In the genomic region with DNA sequence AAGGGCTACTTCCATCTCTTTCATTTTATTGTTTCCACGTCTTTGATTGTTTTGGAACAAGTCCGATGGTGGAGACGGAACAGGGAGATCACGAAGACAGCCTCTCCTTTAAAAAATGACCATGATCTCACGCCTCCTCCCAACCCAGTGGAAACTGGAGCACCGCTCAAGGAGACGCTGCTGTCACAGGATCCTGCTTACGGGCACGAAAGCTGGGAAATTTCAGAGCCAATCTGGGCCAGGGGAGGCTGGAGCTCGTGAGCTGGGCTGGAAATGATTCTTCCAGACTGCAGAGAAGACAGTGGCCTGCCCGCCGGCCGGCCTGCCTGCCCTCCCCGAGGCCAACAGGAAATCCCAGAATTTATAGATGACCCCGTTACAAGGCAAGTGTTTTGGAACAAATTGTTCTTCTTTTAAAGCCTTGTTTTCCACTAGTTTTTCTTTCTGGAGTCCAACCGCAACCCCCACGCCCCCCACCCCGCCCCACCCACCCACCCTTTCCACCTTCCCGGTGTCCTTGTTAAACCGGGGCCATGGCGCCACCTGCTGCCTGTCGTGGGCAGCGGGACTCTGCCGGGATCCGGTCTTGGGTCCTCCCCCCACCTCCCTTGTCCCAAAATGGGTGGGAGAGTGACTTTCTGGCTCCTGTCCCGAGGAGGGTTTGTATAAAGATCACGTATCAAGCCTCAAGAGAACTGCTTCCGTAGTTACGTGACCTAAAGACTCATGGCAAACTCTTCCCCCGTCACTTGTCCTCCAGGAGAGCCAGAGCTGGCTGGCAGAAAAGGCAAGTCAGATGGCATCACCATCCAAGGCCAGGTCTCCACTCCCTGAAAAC, we compare ENCODE assay signal across 8 cellular contexts. TPM values are rescaled to one million over a fixed set of nuclear protein-coding genes. Genes with fewer than 3 reads are reported as not detected.
DNase-seq lines count a peak whose midpoint lies in the region; ATAC-seq and TF ChIP-seq lines count a peak whose summit lies in the region.

No MANE protein-coding gene starts in this region.

- H3K36me3 ChIP-seq in PC-9 (ENCODE audit: low read depth) = no peaks in the 10 kb centered on the region
- H3K36me3 ChIP-seq in neuronal stem cell (replicated peaks in 1 of 2; ENCODE audit: control insufficient read depth in 2 of 2, insufficient read depth in 2 of 2, low read length in 2 of 2) = no peaks in the 10 kb centered on the region
- no peaks in the 10 kb centered on the region for H3K36me3 ChIP-seq in stomach

- TF ChIP-seq EP300 in stomach (IDR thresholded peaks at IDR 0.05) = no peak

- H3K14ac ChIP-seq in neuronal stem cell (ENCODE audit: low read length) = no peak overlapping the region

- BruUV-seq in PC-9 (replicated peaks; lab: Mats Ljungman, UMichigan) = no TSS peak

- H3K79me1 ChIP-seq in neuronal stem cell (ENCODE audit: low read depth, low read length) = no peaks in the 10 kb centered on the region

- CTCF ChIA-PET in PC-9 (lab: Charles Lee) = interaction anchor here (0.8 to 0.9 kb wide), 2 partner anchors 320 to 459 kb away, joined by 5 read pairs; no protein-coding TSS in a partner anchor

- no peak overlapping the region for H3K9ac ChIP-seq in neuronal stem cell (ENCODE audit: low read depth, low read length, poor library complexity)

- H3F3A ChIP-seq in PC-9 (ENCODE audit: insufficient read depth, low read depth) = 0 out of 2 replicates have a peak, but pooled peaks cover 6% of the 10 kb centered on the region

- no peak overlapping the region for H3K4me2 ChIP-seq in PC-9
- H3K4me2 ChIP-seq in neuronal stem cell (ENCODE audit: insufficient read depth, low read length, poor library complexity, severe bottlenecking) = peak overlapping the region; percentile 41

- H3K79me2 ChIP-seq in PC-9 (ENCODE audit: low read depth) = no peaks in the 10 kb centered on the region

- intact Hi-C loops in PC-9 (cut with micrococcal nuclease; ENCODE audit: unreplicated experiment) (loop anchor here (2.0 to 10.0 kb wide), 7 partner anchors 58 to 605 kb away; partner anchors contain the start of gene MED13L), stomach (cut with DNase I; ENCODE audit: low total_unique reads) (loop anchor here (5.0 to 10.0 kb wide), 2 partner anchors 322 to 605 kb away; partner anchors contain the start of gene MED13L)

- POLR2A ChIA-PET in PC-9 (lab: Charles Lee; ENCODE audit: unreplicated experiment) = no interaction called here

- H3K18ac ChIP-seq in neuronal stem cell (ENCODE audit: low read length) = peak overlapping the region; percentile 76

- H2BK15ac ChIP-seq in neuronal stem cell (ENCODE audit: low read length) = no peak overlapping the region

- no peak overlapping the region for H2AK5ac ChIP-seq in neuronal stem cell (ENCODE audit: low read depth, low read length)

- H4K91ac ChIP-seq in neuronal stem cell (ENCODE audit: low read depth, low read length, poor library complexity) = no peak overlapping the region

- H3K4ac ChIP-seq in neuronal stem cell (ENCODE audit: low read length) = no peak overlapping the region

- no peak overlapping the region for H2AFZ ChIP-seq in PC-9
- H2AFZ ChIP-seq in neuronal stem cell (ENCODE audit: low read length) = peak overlapping the region; percentile 58

- no peaks in the 10 kb centered on the region for H3K9me2 ChIP-seq in PC-9 (ENCODE audit: insufficient read depth)

- H4K8ac ChIP-seq in neuronal stem cell (ENCODE audit: low read depth, low read length) = no peak overlapping the region

- H3K23ac ChIP-seq in neuronal stem cell (ENCODE audit: low read depth, low read length, poor library complexity) = no peak overlapping the region

- WGBS in neuronal stem cell (ENCODE audit: extremely low coverage in 2 of 2, insufficient read length in 2 of 2, insufficient replicate concordance in 1 of 2), 2 donors = no CpG with 5 or more reads among the region's 30 CpGs
- WGBS in stomach, 5 donors = 8 to 14% (median 11%) methylated on average over 30 of the region's 30 CpGs

- H2BK120ac ChIP-seq in neuronal stem cell (ENCODE audit: low read depth, low read length) = no peak overlapping the region

- peak overlapping the region; percentile 52 for H2BK12ac ChIP-seq in neuronal stem cell (ENCODE audit: low read length)

- H3K27me3 ChIP-seq in PC-9 (ENCODE audit: insufficient read depth, low read depth) = no peaks in the 10 kb centered on the region
- H3K27me3 ChIP-seq in neuronal stem cell (ENCODE audit: control insufficient read depth in 3 of 3, insufficient read depth in 3 of 3, low read depth in 1 of 3, low read length in 3 of 3) = peaks cover 0 to 4% (median 0%) of the 10 kb centered on the region in 3 experiments
- H3K27me3 ChIP-seq in stomach = no peaks in the 10 kb centered on the region

- H3K4me1 ChIP-seq in PC-9 (replicated peaks; ENCODE audit: insufficient read depth) (peaks cover 10% of the 10 kb centered on the region), neuronal stem cell (ENCODE audit: control insufficient read depth in 2 of 2, insufficient read depth in 1 of 2, low read depth in 1 of 2, low read length in 2 of 2) (peaks cover 0 to 9% of the 10 kb centered on the region in 2 donors), stomach (peaks cover 9 to 33% (median 26%) of the 10 kb centered on the region in 4 donors)

- no peaks in the 10 kb centered on the region for H3K9me3 ChIP-seq in PC-9 (ENCODE audit: insufficient read depth, low read depth)
- H3K9me3 ChIP-seq in neuronal stem cell (replicated peaks in 1 of 2; ENCODE audit: control insufficient read depth in 2 of 2, insufficient read depth in 1 of 2, low read depth in 1 of 2, low read length in 2 of 2) = no peaks in the 10 kb centered on the region
- no peaks in the 10 kb centered on the region for H3K9me3 ChIP-seq in stomach

- H2BK5ac ChIP-seq in neuronal stem cell (ENCODE audit: low read length) = no peak overlapping the region

- no peak for TF ChIP-seq POLR2A in stomach (IDR thresholded peaks at IDR 0.05)

- DNase-seq in NCI-H748 (lab: John Stamatoyannopoulos, UW; ENCODE audit: unreplicated experiment) = peak; percentile 24
- no peak for DNase-seq in NCI-H748 treated with DMSO at 0.1 percent for 48 hours (lab: John Stamatoyannopoulos, UW)
- peak in 1 of 2 experiments; percentile 55 for DNase-seq in PC-9
- DNase-seq in activated effector memory CD4-positive, alpha-beta T cell treated with anti-CD3 and anti-CD28 coated beads, Interleukin-2, amount 50 U/mL, for 16 hours = peak; percentile 83
- peak; percentile 66 to 90 for DNase-seq in foreskin fibroblast
- peak; percentile 58 for DNase-seq in neuronal stem cell (ENCODE audit: low spot score)
- peak; percentile 82 for DNase-seq in stomach

- TF ChIP-seq CTCF in PC-9 (conservative IDR thresholded peaks at IDR 0.05) (peak; percentile 42; the same call in 1 of the 2 replicates), foreskin fibroblast (IDR thresholded peaks at IDR 0.05; ENCODE audit: low read depth, low read length) (peak; percentile 57), stomach (IDR thresholded peaks at IDR 0.05) (peak in 4 of 7 experiments; percentile 31 to 75 (median 61))

- H3K4me3 ChIP-seq in PC-9 (no peak overlapping the region), foreskin fibroblast (ENCODE audit: low read depth in 1 of 2, low read length in 2 of 2) (peak overlapping the region; percentile 36 to 38), neuronal stem cell (ENCODE audit: low read length in 2 of 2) (no peak overlapping the region), stomach (peak overlapping the region; percentile 24 to 37 (median 28))

- ATAC-seq in GM18517 (IDR thresholded peaks at IDR 0.05; ENCODE audit: unreplicated experiment) = no peak

- H3K27ac ChIP-seq in PC-9 (no peak overlapping the region), neuronal stem cell (replicated peaks; ENCODE audit: low read length) (no peak overlapping the region), stomach (peak overlapping the region; percentile 28 to 84 (median 80))

- no peaks in the 10 kb centered on the region for H4K20me1 ChIP-seq in PC-9 (ENCODE audit: insufficient read depth)

RNA-seq across cellular contexts. Expression of gene MAP1LC3B2, which starts 40.3 kb away (rescaled TPM):
- total RNA-seq in PC-9 (2021) (1.1 and 1.4 TPM in 2 replicates), stomach (10 to 100 TPM in 1 of 5 donors, 1 to 10 TPM in 3, not detected in 1; 1.3 to 16.9 (median 3.4) TPM)
- polyA plus RNA-seq in neuronal stem cell (2013, experiment 1 of 2) = 1.5 TPM
- polyA plus RNA-seq in neuronal stem cell (2013, experiment 2 of 2) = 1.5 TPM
- polyA plus RNA-seq in stomach = 1 to 10 TPM in 2 of 3 donors, not detected in 1; 1.9 to 2.4 TPM

Comparison
In these comparisons a context has a peak if more than half of its experiments do, and no peak if none do; other contexts are left out.
1. H3K27ac ChIP-seq: peak in stomach (5 of 5); none in PC-9 (single experiment) and neuronal stem cell (single experiment).
2. H3K4me3 ChIP-seq: peak in foreskin fibroblast (2 of 2) and stomach (4 of 4); none in PC-9 (single experiment) and neuronal stem cell (0 of 2).
3. Peak in every context shown above with its lines, with median percentiles within 50 percentile points of each other: CTCF ChIP-seq.